12 cellular contexts compared by ENCODE assay signal in the genomic region with DNA sequence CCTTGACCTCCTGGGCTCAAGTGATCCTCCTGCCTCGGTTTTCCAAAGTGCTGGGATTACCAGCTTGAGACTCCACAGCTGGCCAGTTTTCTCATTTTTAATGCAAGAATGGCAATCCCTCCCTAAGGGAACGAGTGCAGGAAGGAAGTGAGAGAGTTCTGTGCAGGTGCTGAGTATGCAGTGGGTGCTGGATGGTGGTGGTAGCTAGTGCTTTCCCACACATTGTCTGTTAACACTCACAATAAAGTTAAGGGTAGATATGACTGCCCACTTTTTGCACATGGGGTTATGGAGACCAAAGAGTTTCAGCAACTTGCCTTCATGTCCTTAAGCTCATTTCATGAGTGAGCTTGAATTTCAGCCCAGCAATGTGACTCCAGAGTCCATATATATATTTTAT. TPM values are rescaled to one million over a fixed set of nuclear protein-coding genes. Genes with fewer than 3 reads are reported as not detected.
DNase-seq lines count a peak whose midpoint lies in the region; ATAC-seq and TF ChIP-seq lines count a peak whose summit lies in the region.
"Had no signal": no experiment of that assay in that cellular context is flagged by ENCODE, and none has a peak within 500 bp of the region (broad histone marks: within the 10 kb centered on the region; RNA-seq: fewer than 3 reads in every experiment).

No MANE protein-coding gene starts in this region.

- no peaks in the 10 kb centered on the region for H3K27me3 Mint-ChIP-seq in natural killer cell treated with Interleukin-12 subunit alpha and Interleukin-12 subunit beta and Interleukin-15 and Interleukin-18, amount 100 ng/mL, for 72 hours

- peaks cover 16 to 34% of the 10 kb centered on the region in 2 donors for H3K4me1 Mint-ChIP-seq in natural killer cell treated with Interleukin-12 subunit alpha and Interleukin-12 subunit beta and Interleukin-15 and Interleukin-18, amount 100 ng/mL, for 72 hours (ENCODE audit: low read depth in 2 of 2)

- H3K9me3 Mint-ChIP-seq in natural killer cell treated with Interleukin-12 subunit alpha and Interleukin-12 subunit beta and Interleukin-15 and Interleukin-18, amount 100 ng/mL, for 72 hours, result no peaks in the 10 kb centered on the region

- H3K27ac Mint-ChIP-seq in natural killer cell treated with Interleukin-12 subunit alpha and Interleukin-12 subunit beta and Interleukin-15 and Interleukin-18, amount 100 ng/mL, for 72 hours, result peak overlapping the region; percentile 55 to 78

- no peaks in the 10 kb centered on the region for H3K9me3 ChIP-seq in upper lobe of right lung

- H3K4me3 Mint-ChIP-seq in natural killer cell treated with Interleukin-12 subunit alpha and Interleukin-12 subunit beta and Interleukin-15 and Interleukin-18, amount 100 ng/mL, for 72 hours, result peak overlapping the region; percentile 54

- no peak overlapping the region for H3K4me3 ChIP-seq in upper lobe of right lung
- H3K4me3 ChIP-seq: hepatocyte had no signal

- no peaks in the 10 kb centered on the region for H3K36me3 ChIP-seq in upper lobe of right lung

- ATAC-seq in GM18909 (IDR thresholded peaks at IDR 0.05; ENCODE audit: poor library complexity, unreplicated experiment), result peak; percentile 56
- peak; percentile 61 for ATAC-seq in GM21723 (IDR thresholded peaks at IDR 0.05; ENCODE audit: unreplicated experiment)
- ATAC-seq in HG03442 (IDR thresholded peaks at IDR 0.05; ENCODE audit: unreplicated experiment), result peak; percentile 36
- ATAC-seq in natural killer cell treated with Interleukin-12 subunit alpha and Interleukin-12 subunit beta and Interleukin-15 and Interleukin-18, amount 100 ng/mL, for 72 hours, result peak in 1 of 2 donors; percentile 50
- no peak for ATAC-seq in upper lobe of right lung

- DNase-seq in natural killer cell treated with Interleukin-12 subunit alpha and Interleukin-12 subunit beta and Interleukin-15 and Interleukin-18, amount 100 ng/mL, for 72 hours (ENCODE audit: low spot score), result no peak
- DNase-seq in upper lobe of right lung (no peak), retina (no peak)
- no peak for DNase-seq in activated T-cell treated with anti-CD3 and anti-CD28 coated beads, Interleukin-2, amount 50 U/mL, for 1 hour
- DNase-seq: aorta, NCI-H1105, T1000, trophoblast cell had no signal

- H3K36me3 Mint-ChIP-seq in natural killer cell treated with Interleukin-12 subunit alpha and Interleukin-12 subunit beta and Interleukin-15 and Interleukin-18, amount 100 ng/mL, for 72 hours, result peaks cover 7% of the 10 kb centered on the region

- intact Hi-C loops in upper lobe of right lung (cut with DNase I), result no loop called here

- TF ChIP-seq CTCF in upper lobe of right lung (IDR thresholded peaks at IDR 0.05), result no peak

- no peak overlapping the region for H3K27ac ChIP-seq in upper lobe of right lung
- H3K27ac ChIP-seq: hepatocyte had no signal

- H3K27me3 ChIP-seq in upper lobe of right lung, result no peaks in the 10 kb centered on the region
- H3K27me3 ChIP-seq: hepatocyte had no signal

- no peaks in the 10 kb centered on the region for H3K4me1 ChIP-seq in upper lobe of right lung

RNA-seq across cellular contexts. Expression of a gene that starts 18.5 kb away (rescaled TPM):
- 10 to 100 TPM; 14.1 to 16.2 TPM for total RNA-seq in natural killer cell treated with Interleukin-12 subunit alpha and Interleukin-12 subunit beta and Interleukin-15 and Interleukin-18, amount 100 ng/mL, for 72 hours
- total RNA-seq in upper lobe of right lung, result 8.7 TPM
